ENCODE assay signal across 22 cellular contexts in the genomic region with DNA sequence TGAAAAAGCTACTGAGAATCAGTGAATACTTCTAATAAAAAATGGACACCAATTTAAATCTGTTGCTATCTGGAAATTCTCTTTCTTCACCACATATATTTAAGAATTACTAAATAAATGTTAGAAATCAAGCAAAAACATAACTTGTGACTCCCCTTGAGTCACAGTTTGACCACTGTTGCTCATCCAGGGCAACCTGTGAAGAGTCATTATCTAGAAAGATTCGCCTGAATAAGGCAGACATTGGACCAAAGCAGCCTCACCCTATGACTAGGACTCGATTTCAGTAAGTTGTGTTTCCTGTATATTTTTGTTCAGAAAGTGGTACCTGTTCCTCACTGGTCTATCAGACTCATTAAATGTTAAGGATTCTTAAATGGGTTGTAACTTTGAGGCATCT.
"Had no signal": no experiment of that assay in that cellular context is flagged by ENCODE, and none has a peak within 500 bp of the region (broad histone marks: within the 10 kb centered on the region; RNA-seq: fewer than 3 reads in every experiment).

No MANE protein-coding gene starts in this region.

- H3K27me3 ChIP-seq: esophagus muscularis mucosa, left lung, right atrium auricular region, stomach had no signal

- H3K27ac ChIP-seq: esophagus muscularis mucosa, left lung, right atrium auricular region, stomach had no signal

- ATAC-seq: activated T-helper 17 cell treated with anti-CD3 and anti-CD28 coated beads, Interleukin-2, amount 50 U/mL, for 72 hours; left lung; stimulated activated effector memory CD8-positive, alpha-beta T cell treated with anti-CD3 and anti-CD28 coated beads, Interleukin-12 subunit alpha, Interleukin-12 subunit beta, amount 100 ng/mL, for 72 hours had no signal

- DNase-seq: activated CD4-positive, alpha-beta memory T cell treated with anti-CD3 and anti-CD28 coated beads for 36 hours; activated naive CD4-positive, alpha-beta T cell treated with anti-CD3 and anti-CD28 coated beads for 36 hours; activated T-cell treated with anti-CD3 and anti-CD28 coated beads, Interleukin-2, amount 50 U/mL, for 1 hour; anterior cingulate cortex; cortex of kidney; glutamatergic neuron; hypothalamus; kidney; left lung; mammary epithelial cell; midbrain; nephron progenitor cell; occipital lobe; small intestine; stimulated activated CD4-positive, alpha-beta T cell treated with anti-CD3 and anti-CD28 coated beads, Interleukin-4, amount 100 ng/mL, for 24 hours; stomach; SW 1271; T-helper 2 cell had no signal

- H3K4me1 ChIP-seq: esophagus muscularis mucosa, left lung, right atrium auricular region, stomach had no signal

- H3K36me3 ChIP-seq: esophagus muscularis mucosa, left lung, right atrium auricular region, stomach had no signal

- H3K9me3 ChIP-seq: esophagus muscularis mucosa, left lung, right atrium auricular region, stomach had no signal

- H3K4me3 ChIP-seq: esophagus muscularis mucosa, left lung, right atrium auricular region, stomach had no signal
